13 cellular contexts compared by ENCODE assay signal in the genomic region with DNA sequence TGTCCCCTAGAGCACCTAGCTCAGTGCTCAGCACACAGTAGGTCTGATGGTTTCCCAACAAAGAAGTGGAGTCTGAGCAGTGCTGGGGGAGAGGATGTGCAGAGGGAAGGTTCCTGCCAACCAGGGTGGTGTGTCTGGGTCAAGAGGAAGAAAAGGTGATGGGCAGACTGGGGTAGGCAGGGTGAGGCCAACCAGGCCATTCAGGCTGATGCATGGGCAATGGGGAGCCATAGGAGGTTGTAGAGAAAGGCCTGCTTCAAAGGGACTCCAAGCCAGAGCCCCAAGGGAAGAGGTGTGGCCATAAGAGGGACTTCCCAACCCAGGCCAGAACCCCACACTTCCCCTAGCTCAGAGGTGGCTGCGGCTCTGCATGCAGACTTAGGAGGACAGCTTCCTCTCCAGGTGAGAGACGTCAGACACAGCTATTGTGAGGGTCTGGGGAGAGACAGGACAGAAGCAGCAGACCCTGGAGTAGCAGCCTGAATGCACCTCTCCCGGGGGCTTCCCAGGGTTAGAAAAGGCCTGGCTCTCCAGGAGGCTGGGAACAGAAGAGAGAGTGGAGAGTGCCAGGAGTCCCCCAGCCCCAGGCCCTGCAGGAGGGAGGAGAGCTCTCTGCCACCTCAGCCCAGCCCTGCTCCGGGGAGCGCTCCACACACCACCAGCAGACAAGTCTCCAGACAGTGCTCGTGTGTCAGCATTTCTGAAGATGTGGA.
DNase-seq lines count a peak whose midpoint lies in the region; ATAC-seq and TF ChIP-seq lines count a peak whose summit lies in the region.
"Had no signal": no experiment of that assay in that cellular context is flagged by ENCODE, and none has a peak within 500 bp of the region (broad histone marks: within the 10 kb centered on the region; RNA-seq: fewer than 3 reads in every experiment).

No MANE protein-coding gene starts in this region.

- peaks cover 6% of the 10 kb centered on the region for H3K4me1 Mint-ChIP-seq in activated naive CD4-positive, alpha-beta T cell treated with anti-CD3 and anti-CD28 coated beads for 36 hours (ENCODE audit: low read depth)
- H3K4me1 Mint-ChIP-seq in osteocyte (ENCODE audit: unreplicated experiment): peaks cover 27% of the 10 kb centered on the region

- H3K27ac ChIP-seq in OCI-LY7 (ENCODE audit: low read depth, low read length, poor library complexity, severe bottlenecking): no peak overlapping the region
- no peak overlapping the region for H3K27ac ChIP-seq in smooth muscle cell (ENCODE audit: low read depth)
- H3K27ac ChIP-seq in vagina: no peak overlapping the region
- no peak overlapping the region for H3K27ac ChIP-seq in tibial nerve
- H3K27ac ChIP-seq: BLaER1, skin epidermis had no signal

- H3K4me3 ChIP-seq in OCI-LY7 (ENCODE audit: low read depth, low read length, poor library complexity, severe bottlenecking) (no peak overlapping the region), smooth muscle cell (no peak overlapping the region), vagina (no peak overlapping the region), tibial nerve (no peak overlapping the region)
- H3K4me3 ChIP-seq: BLaER1, lung, skin epidermis had no signal

- H3K27me3 Mint-ChIP-seq in activated naive CD4-positive, alpha-beta T cell treated with anti-CD3 and anti-CD28 coated beads for 36 hours (ENCODE audit: low read depth): no peaks in the 10 kb centered on the region
- no peaks in the 10 kb centered on the region for H3K27me3 Mint-ChIP-seq in osteocyte (ENCODE audit: unreplicated experiment)

- H3K27ac Mint-ChIP-seq in activated naive CD4-positive, alpha-beta T cell treated with anti-CD3 and anti-CD28 coated beads for 36 hours: no peak overlapping the region
- H3K27ac Mint-ChIP-seq in osteocyte (ENCODE audit: unreplicated experiment): peak overlapping the region; percentile 57

- H3K4me1 ChIP-seq in OCI-LY7 (ENCODE audit: insufficient read depth, low read length, poor library complexity, severe bottlenecking): peaks cover 4% of the 10 kb centered on the region
- no peaks in the 10 kb centered on the region for H3K4me1 ChIP-seq in smooth muscle cell (ENCODE audit: low read depth)
- H3K4me1 ChIP-seq in vagina: peaks cover 23% of the 10 kb centered on the region
- peaks cover 0 to 18% (median 2%) of the 10 kb centered on the region in 4 donors for H3K4me1 ChIP-seq in tibial nerve

- H3K9me3 Mint-ChIP-seq in activated naive CD4-positive, alpha-beta T cell treated with anti-CD3 and anti-CD28 coated beads for 36 hours: no peaks in the 10 kb centered on the region
- H3K9me3 Mint-ChIP-seq in osteocyte (ENCODE audit: unreplicated experiment): no peaks in the 10 kb centered on the region

- intact Hi-C loops in activated naive CD4-positive, alpha-beta T cell treated with anti-CD3 and anti-CD28 coated beads for 36 hours (cut with micrococcal nuclease): no loop called here
- intact Hi-C loops in OCI-LY7 (cut with micrococcal nuclease; ENCODE audit: unreplicated experiment): no loop called here
- intact Hi-C loops in vagina (cut with DNase I): no loop called here

- H3K9me3 ChIP-seq in OCI-LY7 (ENCODE audit: low read length) (no peaks in the 10 kb centered on the region), smooth muscle cell (replicated peaks; ENCODE audit: low read depth) (no peaks in the 10 kb centered on the region), vagina (no peaks in the 10 kb centered on the region), tibial nerve (no peaks in the 10 kb centered on the region)
- H3K9me3 ChIP-seq: BLaER1 had no signal

- no peak overlapping the region for H3K4me3 Mint-ChIP-seq in activated naive CD4-positive, alpha-beta T cell treated with anti-CD3 and anti-CD28 coated beads for 36 hours
- H3K4me3 Mint-ChIP-seq in osteocyte (ENCODE audit: unreplicated experiment): no peak overlapping the region

- no peak for TF ChIP-seq EP300 in tibial nerve (IDR thresholded peaks at IDR 0.05)

- H3K9ac ChIP-seq in smooth muscle cell (ENCODE audit: low read depth): no peak overlapping the region
- H3K9ac ChIP-seq: BLaER1 had no signal

- H3K27me3 ChIP-seq in smooth muscle cell (ENCODE audit: low read depth): no peaks in the 10 kb centered on the region
- no peaks in the 10 kb centered on the region for H3K27me3 ChIP-seq in vagina
- H3K27me3 ChIP-seq in tibial nerve: no peaks in the 10 kb centered on the region

- TF ChIP-seq CTCF in OCI-LY7 (conservative IDR thresholded peaks at IDR 0.05; ENCODE audit: low read length): no peak
- no peak for TF ChIP-seq CTCF in osteocyte (IDR thresholded peaks at IDR 0.05)
- no peak for TF ChIP-seq CTCF in smooth muscle cell (IDR thresholded peaks at IDR 0.05; ENCODE audit: borderline replicate concordance, insufficient read depth, poor library complexity, severe bottlenecking)
- no peak for TF ChIP-seq CTCF in vagina (IDR thresholded peaks at IDR 0.05)
- no peak for TF ChIP-seq CTCF in tibial nerve (IDR thresholded peaks at IDR 0.05)

- no peak overlapping the region for H2AFZ ChIP-seq in OCI-LY7 (ENCODE audit: low read length)
- no peak overlapping the region for H2AFZ ChIP-seq in smooth muscle cell (ENCODE audit: low read depth)

- POLR2A ChIA-PET in OCI-LY7 (lab: Charles Lee): interaction anchor here (1.6 kb wide), 1 partner anchor 41 kb away, joined by 3 read pairs; no protein-coding TSS in a partner anchor

- 65% methylated on average over 6 of the region's 6 CpGs for WGBS in smooth muscle cell (ENCODE audit: low lambda C conversion rate)
- WGBS in tibial nerve, 2 donors: 85 to 88% methylated on average over 6 of the region's 6 CpGs

- no TSS peak for BruUV-seq in OCI-LY7 (replicated peaks; lab: Mats Ljungman, UMichigan)

- H4K20me1 ChIP-seq in OCI-LY7 (ENCODE audit: insufficient read depth, low read length): no peaks in the 10 kb centered on the region
- H4K20me1 ChIP-seq in smooth muscle cell (ENCODE audit: low read depth): no peaks in the 10 kb centered on the region
- H4K20me1 ChIP-seq: BLaER1 had no signal

- H3K4me2 ChIP-seq in OCI-LY7 (ENCODE audit: low read length) (no peak overlapping the region), smooth muscle cell (no peak overlapping the region)
- H3K4me2 ChIP-seq: BLaER1 had no signal

- ATAC-seq in GM21825 (IDR thresholded peaks at IDR 0.05; ENCODE audit: unreplicated experiment): peak; percentile 80

- H3F3A ChIP-seq in smooth muscle cell (ENCODE audit: low read depth): peaks cover 3% of the 10 kb centered on the region

- DNase-seq in activated naive CD4-positive, alpha-beta T cell treated with anti-CD3 and anti-CD28 coated beads for 36 hours: peak; percentile 72
- no peak for DNase-seq in activated naive CD4-positive, alpha-beta T cell (lab: John Stamatoyannopoulos, UW)
- peak; percentile 34 for DNase-seq in OCI-LY7 (ENCODE audit: low spot score)
- no peak for DNase-seq in osteocyte (ENCODE audit: extremely low spot score, unreplicated experiment)
- no peak for DNase-seq in smooth muscle cell (lab: John Stamatoyannopoulos, UW; ENCODE audit: unreplicated experiment)
- DNase-seq in vagina (ENCODE audit: extremely low spot score in 2 of 2): no peak
- no peak for DNase-seq in tibial nerve (ENCODE audit: low spot score in 2 of 2)
- DNase-seq: aorta, NCI-H510A treated with DMSO at 0.1 percent for 48 hours had no signal

- TF ChIP-seq POLR2A in vagina (IDR thresholded peaks at IDR 0.05) (no peak), tibial nerve (IDR thresholded peaks at IDR 0.05) (no peak)

- H3K79me2 ChIP-seq in OCI-LY7 (ENCODE audit: insufficient read depth, low read depth, low read length): no peaks in the 10 kb centered on the region
- no peaks in the 10 kb centered on the region for H3K79me2 ChIP-seq in smooth muscle cell (ENCODE audit: low read depth)

- CTCF ChIA-PET in activated naive CD4-positive, alpha-beta T cell treated with anti-CD3 and anti-CD28 coated beads for 36 hours (lab: Charles Lee): interaction anchor here (0.9 kb wide), 1 partner anchor 129 kb away, joined by 3 read pairs; no protein-coding TSS in a partner anchor
- CTCF ChIA-PET in OCI-LY7 (lab: Charles Lee; ENCODE audit: unreplicated experiment): no interaction called here

- H3K36me3 Mint-ChIP-seq in activated naive CD4-positive, alpha-beta T cell treated with anti-CD3 and anti-CD28 coated beads for 36 hours (ENCODE audit: low read depth): no peaks in the 10 kb centered on the region
- H3K36me3 Mint-ChIP-seq in osteocyte (ENCODE audit: unreplicated experiment): no peaks in the 10 kb centered on the region

- H3K9me2 ChIP-seq in OCI-LY7 (ENCODE audit: insufficient read depth, low read length): no peaks in the 10 kb centered on the region

- H3K36me3 ChIP-seq in OCI-LY7 (ENCODE audit: insufficient read depth, low read length) (no peaks in the 10 kb centered on the region), smooth muscle cell (ENCODE audit: low read depth) (no peaks in the 10 kb centered on the region), vagina (no peaks in the 10 kb centered on the region), tibial nerve (no peaks in the 10 kb centered on the region)
- H3K36me3 ChIP-seq: BLaER1 had no signal

Comparison
In these comparisons a context has a peak if more than half of its experiments do, and no peak if none do; other contexts are left out.
1. DNase-seq: peak in activated naive CD4-positive, alpha-beta T cell treated with anti-CD3 and anti-CD28 coated beads for 36 hours (single experiment) and OCI-LY7 (single experiment); none in activated naive CD4-positive, alpha-beta T cell (0 of 4), osteocyte (single experiment), smooth muscle cell (single experiment), vagina (0 of 2) and tibial nerve (0 of 2).